Comparison of ENCODE assay signal across 5 cellular contexts in the genomic region with DNA sequence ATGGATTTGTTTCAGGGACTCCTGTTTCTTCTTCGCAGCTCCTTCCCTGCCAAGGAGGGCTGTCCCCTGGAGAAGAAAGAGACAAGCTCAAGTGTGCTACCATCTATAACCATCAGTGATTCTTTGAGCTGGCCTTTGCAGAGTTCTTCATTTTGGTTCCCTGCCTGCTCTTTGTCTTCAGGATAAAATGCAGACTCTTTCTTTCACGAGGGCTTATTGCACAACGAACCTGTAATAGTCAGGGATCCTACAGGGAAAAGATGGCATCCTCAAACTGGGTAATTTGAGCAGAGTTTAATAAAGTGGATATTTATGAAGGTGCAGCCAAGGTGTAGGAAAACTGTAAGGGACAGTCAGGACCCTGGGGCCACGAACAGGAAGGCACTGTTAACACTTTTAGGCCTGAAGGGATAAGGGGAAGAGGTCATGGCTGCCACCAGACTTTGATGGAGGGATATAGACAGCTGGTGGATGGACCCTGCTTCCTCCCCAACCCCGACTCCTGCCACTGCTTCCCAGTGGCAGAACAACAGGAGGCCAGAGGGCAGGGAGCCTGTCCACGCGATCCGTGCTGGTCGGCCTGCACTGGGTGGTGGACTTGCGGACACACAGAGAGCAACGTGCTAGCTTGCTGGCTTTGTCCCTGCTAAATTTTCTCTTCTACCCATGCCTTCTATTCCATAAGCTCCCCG.
"Had no signal": no experiment of that assay in that cellular context is flagged by ENCODE, and none has a peak within 500 bp of the region (broad histone marks: within the 10 kb centered on the region; RNA-seq: fewer than 3 reads in every experiment).

No MANE protein-coding gene starts in this region.

- H2AFZ ChIP-seq: GM23338 had no signal

- DNase-seq: H9, HCEC 1CT, KG1 had no signal

- H3K27ac Mint-ChIP-seq: GM23338 had no signal

- H3K4me3 ChIP-seq: GM23338, K562 had no signal

- H3K4me3 Mint-ChIP-seq: GM23338, H9 had no signal

- ATAC-seq: GM23338, K562 had no signal

- H3K9me3 Mint-ChIP-seq: GM23338, H9 had no signal

- H3K4me2 ChIP-seq: GM23338 had no signal
